ENCODE assay signal across 10 cellular contexts in genomic region chr20:38447251-38447661, GRCh38. TPM values are rescaled to one million over a fixed set of nuclear protein-coding genes. Genes with fewer than 3 reads are reported as not detected.
A peak's percentile ranks its signal among the peaks of the same experiment; 100 is the strongest.
DNase-seq lines count a peak whose midpoint lies in the region; ATAC-seq and TF ChIP-seq lines count a peak whose summit lies in the region.
"Had no signal": no experiment of that assay in that cellular context is flagged by ENCODE, and none has a peak within 500 bp of the region (broad histone marks: within the 10 kb centered on the region; RNA-seq: fewer than 3 reads in every experiment).

No MANE protein-coding gene starts in this region.

- no peaks in the 10 kb centered on the region for H3K9me3 ChIP-seq in thoracic aorta

- H3K36me3 Mint-ChIP-seq in T-helper 1 cell treated with Interleukin-12 subunit alpha and Interleukin-12 subunit beta and Interleukin-4 antibody, amounts not matched to agents 30 μg/mL and 1 μg/mL, for 36 hours (ENCODE audit: low read depth) = peaks cover 19% of the 10 kb centered on the region

- no peaks in the 10 kb centered on the region for H3K9me3 Mint-ChIP-seq in T-helper 1 cell treated with Interleukin-12 subunit alpha and Interleukin-12 subunit beta and Interleukin-4 antibody, amounts not matched to agents 30 μg/mL and 1 μg/mL, for 36 hours

- peak overlapping the region; percentile 93 for H3K4me3 ChIP-seq in astrocyte of the cerebellum (ENCODE audit: low read depth, low read length)
- H3K4me3 ChIP-seq in thoracic aorta = peak overlapping the region; percentile 84

- H3K27ac Mint-ChIP-seq in T-helper 1 cell treated with Interleukin-12 subunit alpha and Interleukin-12 subunit beta and Interleukin-4 antibody, amounts not matched to agents 30 μg/mL and 1 μg/mL, for 36 hours = peak overlapping the region; percentile 69

- DNase-seq in T-helper 1 cell (no peak), astrocyte of the cerebellum (ENCODE audit: low read depth) (no peak), left lobe of liver (ENCODE audit: low spot score) (no peak), thoracic aorta (ENCODE audit: low spot score) (no peak), NCI-H146 treated with DMSO at 0.1 percent for 48 hours (lab: John Stamatoyannopoulos, UW; ENCODE audit: unreplicated experiment) (no peak), NCI-H510A treated with DMSO at 0.1 percent for 48 hours (lab: John Stamatoyannopoulos, UW) (no peak), C1 segment of cervical spinal cord (lab: John Stamatoyannopoulos, UW) (no peak)
- DNase-seq: AML-193, NCI-H2081 treated with DMSO at 0.1 percent for 48 hours had no signal

- H3K27me3 Mint-ChIP-seq in T-helper 1 cell treated with Interleukin-12 subunit alpha and Interleukin-12 subunit beta and Interleukin-4 antibody, amounts not matched to agents 30 μg/mL and 1 μg/mL, for 36 hours (ENCODE audit: low read depth) = peaks cover 4% of the 10 kb centered on the region

- in situ Hi-C loops in astrocyte of the cerebellum (cut with HindIII; ENCODE audit: low sequenced_read_pairs) = no loop called here

- ATAC-seq in left lobe of liver (peak; percentile 3), thoracic aorta (ENCODE audit: insufficient number of reproducible peaks, low FRiP score, low read depth) (no peak)

- peak overlapping the region; percentile 86 for H3K4me3 Mint-ChIP-seq in T-helper 1 cell treated with Interleukin-12 subunit alpha and Interleukin-12 subunit beta and Interleukin-4 antibody, amounts not matched to agents 30 μg/mL and 1 μg/mL, for 36 hours

- peaks cover 21% of the 10 kb centered on the region for H3K4me1 Mint-ChIP-seq in T-helper 1 cell treated with Interleukin-12 subunit alpha and Interleukin-12 subunit beta and Interleukin-4 antibody, amounts not matched to agents 30 μg/mL and 1 μg/mL, for 36 hours (ENCODE audit: low read depth)

- TF ChIP-seq CTCF in astrocyte of the cerebellum (IDR thresholded peaks at IDR 0.05; ENCODE audit: low read depth, low read length, missing control alignments) (no peak), thoracic aorta (IDR thresholded peaks at IDR 0.05) (no peak)

- H3K4me1 ChIP-seq in thoracic aorta (ENCODE audit: control insufficient read depth in 1 of 2, low read depth in 2 of 2) = peaks cover 8 to 9% of the 10 kb centered on the region in 2 donors

- H3K36me3 ChIP-seq in thoracic aorta = peaks cover 12% of the 10 kb centered on the region

- peak overlapping the region; percentile 72 to 77 for H3K27ac ChIP-seq in thoracic aorta

- H3K27me3 ChIP-seq in thoracic aorta (replicated peaks; ENCODE audit: insufficient read depth) = no peaks in the 10 kb centered on the region

RNA-seq across cellular contexts. Expression of gene SNHG17, which starts 12.1 kb away (rescaled TPM):
- total RNA-seq in left lobe of liver (8.4 TPM), thoracic aorta (10 to 100 TPM in 1 of 2 donors, 1 to 10 TPM in 1; 8.9 to 38.9 TPM)

RNA-seq across cellular contexts. Expression of gene RALGAPB, which starts 25.4 kb away (rescaled TPM):
- total RNA-seq in left lobe of liver (9.2 TPM), thoracic aorta (10 to 100 TPM; 50.2 to 51.5 TPM)
